Comparison of ENCODE assay signal across 8 cellular contexts in the genomic region with DNA sequence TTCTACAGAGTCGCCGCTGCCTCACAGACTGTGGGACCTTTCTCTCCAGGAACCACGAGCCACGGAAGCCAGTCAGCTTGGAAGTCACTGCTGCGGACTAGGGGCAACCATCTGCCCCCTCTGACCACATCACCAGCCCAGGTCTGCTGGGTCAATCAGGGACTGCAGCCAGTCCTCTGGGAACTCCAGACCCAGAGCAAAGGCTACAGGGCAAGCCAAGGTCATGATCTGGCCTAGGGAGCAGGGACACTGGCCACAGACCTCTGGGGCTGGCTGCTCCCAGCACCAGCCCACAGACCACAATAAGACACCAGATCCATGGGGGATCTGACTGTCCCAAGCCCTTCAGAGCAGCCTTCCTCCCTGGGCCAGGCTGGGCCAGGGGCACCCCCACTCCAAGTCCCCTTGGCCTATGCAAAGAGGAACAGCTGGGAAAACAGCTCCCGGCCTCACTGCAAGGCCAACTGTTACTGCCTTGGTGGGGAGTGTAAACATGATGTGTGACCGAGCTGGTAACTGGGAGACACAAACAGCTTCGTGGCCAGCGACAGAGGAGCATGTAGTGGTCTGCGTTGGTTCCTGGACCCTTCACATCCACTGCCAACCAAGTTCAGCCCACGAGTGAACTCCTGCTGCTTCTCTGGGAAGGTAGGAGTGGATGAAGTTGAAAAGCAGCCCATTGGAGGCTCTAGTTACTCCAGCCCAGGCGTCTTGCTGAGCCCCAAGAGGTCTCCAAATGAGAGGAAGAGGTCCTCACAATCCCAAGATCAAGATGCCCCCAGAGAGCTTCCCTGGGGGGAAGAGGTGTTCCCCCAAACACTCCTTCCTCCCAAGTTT. TPM values are rescaled to one million over a fixed set of nuclear protein-coding genes. Genes with fewer than 3 reads are reported as not detected.
DNase-seq lines count a peak whose midpoint lies in the region; ATAC-seq and TF ChIP-seq lines count a peak whose summit lies in the region.

No MANE protein-coding gene starts in this region.

- no peak for DNase-seq in Panc1 (ENCODE audit: low read depth, low spot score)
- no peak for DNase-seq in esophagus muscularis mucosa (ENCODE audit: extremely low spot score)
- DNase-seq in trophoblast cell = no peak
- no peak for DNase-seq in GF-D8 (lab: John Stamatoyannopoulos, UW)
- DNase-seq in stimulated activated CD4-positive, alpha-beta T cell treated with anti-CD3 and anti-CD28 coated beads, Interleukin-2, amount 100 ng/mL, for 48 hours = no peak
- no peak for DNase-seq in NCI-H2227 treated with DMSO at 0.1 percent for 48 hours (lab: John Stamatoyannopoulos, UW)

- peak overlapping the region; percentile 0 for H4K12ac ChIP-seq in trophoblast cell (ENCODE audit: low read depth, low read length)

- no peak for TF ChIP-seq CTCF in DOHH2 (IDR thresholded peaks at IDR 0.05; ENCODE audit: low read depth, low read length, poor library complexity, severe bottlenecking)
- TF ChIP-seq CTCF in Panc1 (IDR thresholded peaks at IDR 0.05) = no peak
- no peak for TF ChIP-seq CTCF in esophagus muscularis mucosa (IDR thresholded peaks at IDR 0.05)

- H3K9ac ChIP-seq in trophoblast cell (ENCODE audit: low read length) = peak overlapping the region; percentile 79

- peaks cover 8% of the 10 kb centered on the region; the same call in 1 of the 2 replicates for H4K20me1 ChIP-seq in DOHH2 (ENCODE audit: control insufficient read depth, insufficient read depth, low read depth, low read length)

- H3K4me1 ChIP-seq in DOHH2 (ENCODE audit: control insufficient read depth, low read length) = peaks cover 56% of the 10 kb centered on the region
- H3K4me1 ChIP-seq in Panc1 (ENCODE audit: control insufficient read depth, insufficient read depth, low read length) = peaks cover 69% of the 10 kb centered on the region
- H3K4me1 ChIP-seq in esophagus muscularis mucosa = peaks cover 54 to 70% (median 67%) of the 10 kb centered on the region in 4 donors
- peaks cover 6 to 17% of the 10 kb centered on the region in 2 experiments for H3K4me1 ChIP-seq in trophoblast cell (ENCODE audit: control insufficient read depth in 1 of 2, insufficient read depth in 2 of 2, low read length in 2 of 2)

- peaks cover 62% of the 10 kb centered on the region for H3K79me2 ChIP-seq in DOHH2 (ENCODE audit: control insufficient read depth, low read length)
- H3K79me2 ChIP-seq in trophoblast cell (ENCODE audit: control insufficient read depth, insufficient read depth, low read length, poor library complexity) = peaks cover 21% of the 10 kb centered on the region

- no peak overlapping the region for H3K23ac ChIP-seq in trophoblast cell (ENCODE audit: low read length)

- POLR2A ChIA-PET in Panc1 (lab: Charles Lee) = interaction anchor here (0.5 to 1.1 kb wide), 10 partner anchors 14 to 438 kb away, joined by 3 to 9 read pairs (median 3); no protein-coding TSS in a partner anchor

- H3K27me3 ChIP-seq in DOHH2 (ENCODE audit: control insufficient read depth, low read length) = no peaks in the 10 kb centered on the region
- H3K27me3 ChIP-seq in Panc1 (ENCODE audit: control insufficient read depth, insufficient read depth, low read length) = no peaks in the 10 kb centered on the region
- no peaks in the 10 kb centered on the region for H3K27me3 ChIP-seq in esophagus muscularis mucosa
- no peaks in the 10 kb centered on the region for H3K27me3 ChIP-seq in trophoblast cell (ENCODE audit: insufficient read depth, low read length)

- H2AK5ac ChIP-seq in trophoblast cell (ENCODE audit: low read length) = no peak overlapping the region

- TF ChIP-seq EP300 in esophagus muscularis mucosa (IDR thresholded peaks at IDR 0.05) = no peak

- peak overlapping the region; percentile 89 for H3K4me2 ChIP-seq in DOHH2 (ENCODE audit: low read length)
- peak overlapping the region; percentile 95 for H3K4me2 ChIP-seq in trophoblast cell (ENCODE audit: low read length)

- BruUV-seq in Panc1 (replicated peaks; lab: Mats Ljungman, UMichigan) = no TSS peak

- H2BK120ac ChIP-seq in trophoblast cell (ENCODE audit: insufficient read depth, low read length, poor library complexity) = no peak overlapping the region

- H2AFZ ChIP-seq in trophoblast cell (ENCODE audit: insufficient read depth, low read length, poor library complexity) = no peak overlapping the region

- no peak overlapping the region for H4K91ac ChIP-seq in trophoblast cell (ENCODE audit: low read depth, low read length)

- H3K4ac ChIP-seq in trophoblast cell (ENCODE audit: low read depth, low read length) = peak overlapping the region; percentile 87

- no peaks in the 10 kb centered on the region for H3K9me2 ChIP-seq in DOHH2 (replicated peaks; ENCODE audit: control insufficient read depth, low read length)

- H2BK5ac ChIP-seq in trophoblast cell (ENCODE audit: low read depth, low read length, poor library complexity) = no peak overlapping the region

- CTCF ChIA-PET in Panc1 (lab: Charles Lee) = interaction anchor here (0.5 to 9.2 kb wide), 12 partner anchors 14 to 1336 kb away, joined by 3 to 116 read pairs (median 5); no protein-coding TSS in a partner anchor

- peaks cover 10% of the 10 kb centered on the region for H3F3A ChIP-seq in DOHH2 (ENCODE audit: control insufficient read depth, insufficient read depth)

- in situ Hi-C loops in Panc1 (cut with HindIII; ENCODE audit: low pct_unique_long_range_greater_than_20kb, low sequenced_read_pairs) = no loop called here

- intact Hi-C loops in Panc1 (cut with micrococcal nuclease; ENCODE audit: unreplicated experiment) = no loop called here
- intact Hi-C loops in esophagus muscularis mucosa (cut with DNase I) = no loop called here

- no peak overlapping the region for H2BK12ac ChIP-seq in trophoblast cell (ENCODE audit: low read length)

- peak overlapping the region; percentile 84 for H3K27ac ChIP-seq in DOHH2 (ENCODE audit: low read depth, low read length)
- H3K27ac ChIP-seq in Panc1 (ENCODE audit: low read length) = peak overlapping the region; percentile 82
- H3K27ac ChIP-seq in esophagus muscularis mucosa (replicated peaks in 1 of 4) = peak overlapping the region; percentile 95 to 97 (median 96)
- H3K27ac ChIP-seq in trophoblast cell (ENCODE audit: low read depth, low read length) = no peak overlapping the region

- ATAC-seq in Panc1 = no peak
- ATAC-seq in HG03175 (IDR thresholded peaks at IDR 0.05; ENCODE audit: unreplicated experiment) = no peak

- H3K4me3 ChIP-seq in DOHH2 (ENCODE audit: low read length) (peak overlapping the region; percentile 79), Panc1 (ENCODE audit: low read depth in 2 of 2, low read length in 2 of 2) (peak overlapping the region; percentile 36 to 47), esophagus muscularis mucosa (peak overlapping the region; percentile 73 to 98 (median 85)), trophoblast cell (ENCODE audit: low read depth, low read length) (no peak overlapping the region)

- H3K18ac ChIP-seq in trophoblast cell (ENCODE audit: low read length) = no peak overlapping the region

- peaks cover 31% of the 10 kb centered on the region for H3K36me3 ChIP-seq in DOHH2 (ENCODE audit: control insufficient read depth, low read length)
- H3K36me3 ChIP-seq in Panc1 (ENCODE audit: control insufficient read depth, insufficient read depth, low read length) = peaks cover 9% of the 10 kb centered on the region; the same call in 1 of the 2 replicates
- no peaks in the 10 kb centered on the region for H3K36me3 ChIP-seq in esophagus muscularis mucosa
- H3K36me3 ChIP-seq in trophoblast cell (ENCODE audit: control insufficient read depth in 1 of 2, insufficient read depth in 2 of 2, low read length in 2 of 2) = peaks cover 8% of the 10 kb centered on the region in 2 experiments

- 32% methylated on average over 6 of the region's 12 CpGs for WGBS in esophagus muscularis mucosa
- WGBS in trophoblast cell (ENCODE audit: extremely low coverage, insufficient coverage, insufficient read length) = no CpG with 5 or more reads among the region's 12 CpGs

- H3K9me3 ChIP-seq in DOHH2 (ENCODE audit: control insufficient read depth, insufficient read depth, low read length) = no peaks in the 10 kb centered on the region
- no peaks in the 10 kb centered on the region for H3K9me3 ChIP-seq in Panc1 (ENCODE audit: control insufficient read depth, insufficient read depth, low read depth, low read length)
- H3K9me3 ChIP-seq in esophagus muscularis mucosa = no peaks in the 10 kb centered on the region
- H3K9me3 ChIP-seq in trophoblast cell (ENCODE audit: insufficient read depth, low read depth, low read length) = no peaks in the 10 kb centered on the region

- H4K8ac ChIP-seq in trophoblast cell (ENCODE audit: low read depth, low read length) = peak overlapping the region; percentile 14

- no peak overlapping the region for H3K14ac ChIP-seq in trophoblast cell (ENCODE audit: low read length)

- no peak for TF ChIP-seq POLR2A in esophagus muscularis mucosa (IDR thresholded peaks at IDR 0.05; ENCODE audit: low read depth)

- H3K79me1 ChIP-seq in trophoblast cell (ENCODE audit: low read length) = peaks cover 9% of the 10 kb centered on the region

RNA-seq across cellular contexts. Expression of a gene that starts 1.5 kb away (rescaled TPM):
- 2,376 TPM for total RNA-seq in Panc1 (2021; ENCODE audit: unreplicated experiment)
- polyA plus RNA-seq in Panc1 (2012; ENCODE audit: insufficient read length) = 2,447 TPM
- 10 to 100 TPM; 53.3 to 82.1 (median 64.0) TPM for total RNA-seq in esophagus muscularis mucosa
- polyA plus RNA-seq in trophoblast cell (2013) = 118 and 120 TPM in 2 replicates

RNA-seq across cellular contexts. Expression of a gene that starts 57.1 kb away (rescaled TPM):
- 3.0 TPM for total RNA-seq in Panc1 (2021; ENCODE audit: unreplicated experiment)
- 4.4 TPM for polyA plus RNA-seq in Panc1 (2012; ENCODE audit: insufficient read length)
- under 1 TPM in 1 of 4 donors, not detected in 3; 0.97 TPM for total RNA-seq in esophagus muscularis mucosa
- 0.46 and 0.49 TPM in 2 replicates for polyA plus RNA-seq in trophoblast cell (2013)

Comparison
In these comparisons a context has a peak if more than half of its experiments do, and no peak if none do; other contexts are left out.
1. RNA of a gene that starts 1.5 kb away (total RNA-seq): 2,376 TPM in Panc1 (single experiment); 53.3 to 82.1 TPM in esophagus muscularis mucosa; every median in the first group is over 10 times any median in the second.